Comparison of ENCODE assay signal across 8 cellular contexts in the genomic region with DNA sequence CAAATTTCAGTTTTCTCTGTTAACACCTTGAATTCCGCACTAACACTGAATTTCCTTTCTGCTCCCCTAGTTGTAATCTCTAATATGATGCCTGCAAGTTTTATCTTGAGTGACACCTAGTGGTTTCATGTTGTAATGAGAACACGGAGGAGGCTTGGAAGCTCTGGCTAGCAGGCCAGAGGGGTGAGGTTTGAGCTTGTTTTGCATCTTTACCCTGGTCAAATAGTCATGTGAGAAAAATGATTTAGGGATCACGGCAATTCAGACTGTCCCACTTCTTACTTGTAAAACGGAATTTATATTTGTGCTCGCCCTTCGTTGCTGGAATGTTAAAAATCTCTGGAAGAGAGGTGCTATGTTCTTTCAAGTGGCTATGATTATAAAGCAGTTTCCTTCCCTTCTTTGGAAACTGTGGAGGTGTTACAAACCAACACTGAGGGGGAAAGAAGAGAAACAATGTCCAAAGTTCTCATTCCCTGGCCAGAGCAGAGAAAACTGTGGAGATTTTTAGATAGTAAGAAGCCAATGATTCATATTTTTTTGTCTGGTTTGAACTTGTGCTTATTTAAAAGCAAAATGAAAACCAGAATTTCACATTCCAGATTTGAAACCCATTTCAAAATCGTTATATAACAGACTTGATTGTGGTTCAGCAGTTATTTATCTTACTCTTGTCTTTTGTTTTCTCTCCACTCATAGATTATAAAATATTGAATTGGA. TPM values are rescaled to one million over a fixed set of nuclear protein-coding genes. Genes with fewer than 3 reads are reported as not detected.
DNase-seq lines count a peak whose midpoint lies in the region; ATAC-seq and TF ChIP-seq lines count a peak whose summit lies in the region.
"Had no signal": no experiment of that assay in that cellular context is flagged by ENCODE, and none has a peak within 500 bp of the region (broad histone marks: within the 10 kb centered on the region; RNA-seq: fewer than 3 reads in every experiment).

No MANE protein-coding gene starts in this region.

- TF ChIP-seq CTCF in left ventricle myocardium inferior (IDR thresholded peaks at IDR 0.05; ENCODE audit: borderline replicate concordance): peak; percentile 79

- no peaks in the 10 kb centered on the region for H3K9me3 ChIP-seq in left ventricle myocardium inferior (replicated peaks)

- peaks cover 10% of the 10 kb centered on the region for H3K4me1 ChIP-seq in left ventricle myocardium inferior

- H3K27me3 ChIP-seq in left ventricle myocardium inferior (ENCODE audit: low read depth): no peaks in the 10 kb centered on the region

- no peaks in the 10 kb centered on the region for H3K36me3 Mint-ChIP-seq in activated T-helper 17 cell treated with anti-CD3 and anti-CD28 coated beads, Interleukin-2, amount 50 U/mL, for 72 hours (ENCODE audit: low read depth)

- DNase-seq in Daoy (ENCODE audit: low read depth) (peak; percentile 45), GM19240 (ENCODE audit: insufficient read length, low spot score) (peak; percentile 55), NCI-H2171 treated with DMSO at 0.1 percent for 48 hours (lab: John Stamatoyannopoulos, UW) (peak; percentile 43), left ventricle myocardium inferior (no peak), retina (peak; percentile 66)

- peaks cover 8% of the 10 kb centered on the region for H3K27me3 Mint-ChIP-seq in activated T-helper 17 cell treated with anti-CD3 and anti-CD28 coated beads, Interleukin-2, amount 50 U/mL, for 72 hours
- H3K27me3 Mint-ChIP-seq: dendritic cell treated with granulocyte-macrophage colony-stimulating factor and Interleukin-4, amounts not matched to agents 40 ng/mL and 50 ng/mL, for 4 days had no signal

- H3K27ac Mint-ChIP-seq in activated T-helper 17 cell treated with anti-CD3 and anti-CD28 coated beads, Interleukin-2, amount 50 U/mL, for 72 hours: no peak overlapping the region
- H3K27ac Mint-ChIP-seq: dendritic cell treated with granulocyte-macrophage colony-stimulating factor and Interleukin-4, amounts not matched to agents 40 ng/mL and 50 ng/mL, for 4 days had no signal

- no peaks in the 10 kb centered on the region for H3K36me3 ChIP-seq in left ventricle myocardium inferior

- peak overlapping the region; percentile 23 for H3K4me3 ChIP-seq in left ventricle myocardium inferior

- peaks cover 5% of the 10 kb centered on the region for H3K4me1 Mint-ChIP-seq in activated T-helper 17 cell treated with anti-CD3 and anti-CD28 coated beads, Interleukin-2, amount 50 U/mL, for 72 hours

- peak; percentile 91 for ATAC-seq in HG03139 (IDR thresholded peaks at IDR 0.05; ENCODE audit: unreplicated experiment)
- peak; percentile 59 for ATAC-seq in activated T-helper 17 cell treated with anti-CD3 and anti-CD28 coated beads, Interleukin-2, amount 50 U/mL, for 72 hours (replicated peaks)

- no peak overlapping the region for H3K4me3 Mint-ChIP-seq in activated T-helper 17 cell treated with anti-CD3 and anti-CD28 coated beads, Interleukin-2, amount 50 U/mL, for 72 hours
- H3K4me3 Mint-ChIP-seq: dendritic cell treated with granulocyte-macrophage colony-stimulating factor and Interleukin-4, amounts not matched to agents 40 ng/mL and 50 ng/mL, for 4 days had no signal

- peak overlapping the region; percentile 68 for H3K27ac ChIP-seq in left ventricle myocardium inferior (replicated peaks)

- intact Hi-C loops in left ventricle myocardium inferior (cut with micrococcal nuclease): no loop called here

- no peaks in the 10 kb centered on the region for H3K9me3 Mint-ChIP-seq in activated T-helper 17 cell treated with anti-CD3 and anti-CD28 coated beads, Interleukin-2, amount 50 U/mL, for 72 hours
- H3K9me3 Mint-ChIP-seq: dendritic cell treated with granulocyte-macrophage colony-stimulating factor and Interleukin-4, amounts not matched to agents 40 ng/mL and 50 ng/mL, for 4 days had no signal

RNA-seq across cellular contexts. Expression of gene MROH9, which starts 5.3 kb away (rescaled TPM):
- 0.06 TPM in 1 of 2 replicates, not detected in the other for total RNA-seq in Daoy (2014; rRNA removed; shearing (Covaris generic))
- not detected for total RNA-seq in activated T-helper 17 cell treated with anti-CD3 and anti-CD28 coated beads, Interleukin-2, amount 50 U/mL, for 72 hours
- total RNA-seq in left ventricle myocardium inferior: not detected
